9 cellular contexts compared by ENCODE assay signal in the genomic region with DNA sequence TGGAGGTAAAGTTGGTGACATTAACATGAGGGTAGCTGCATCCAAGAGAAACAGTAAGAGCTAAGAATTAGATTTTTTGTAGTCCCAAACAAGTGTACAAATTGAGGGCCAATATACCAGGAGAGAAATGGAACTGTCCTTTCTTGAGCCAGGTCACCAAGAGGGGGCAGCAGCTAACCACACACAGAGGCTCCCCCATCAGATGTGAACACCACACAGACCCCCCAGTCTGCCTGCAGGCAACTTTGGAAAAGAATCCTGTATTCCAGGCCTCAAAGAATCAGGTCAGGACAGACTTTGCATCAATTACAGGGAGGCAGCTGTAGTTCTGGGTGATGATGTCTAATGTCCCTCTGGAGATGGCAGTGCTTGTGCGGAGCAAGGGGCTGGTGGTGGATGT.
A peak's percentile ranks its signal among the peaks of the same experiment; 100 is the strongest.
DNase-seq lines count a peak whose midpoint lies in the region; ATAC-seq, FAIRE-seq and TF ChIP-seq lines count a peak whose summit lies in the region.
"Had no signal": no experiment of that assay in that cellular context is flagged by ENCODE, and none has a peak within 500 bp of the region (broad histone marks: within the 10 kb centered on the region; RNA-seq: fewer than 3 reads in every experiment).

No MANE protein-coding gene starts in this region.

- peak; percentile 14 for DNase-seq in NCI-H146 (lab: John Stamatoyannopoulos, UW)
- DNase-seq in NCI-H146 treated with DMSO at 0.1 percent for 48 hours (lab: John Stamatoyannopoulos, UW; ENCODE audit: unreplicated experiment) = no peak
- DNase-seq in bronchial epithelial cell (ENCODE audit: low read depth) = no peak
- peak; percentile 77 for DNase-seq in neural progenitor cell (ENCODE audit: low spot score)
- no peak for DNase-seq in activated CD8-positive, alpha-beta memory T cell treated with anti-CD3 and anti-CD28 coated beads, Interleukin-2, amount 10 ng/mL, durations not matched to agents 7 days and 5 days
- DNase-seq in epidermal melanocyte (ENCODE audit: insufficient read length, low spot score) = no peak
- DNase-seq: ovary had no signal

- H3K4me1 ChIP-seq in neural progenitor cell = peaks cover 4% of the 10 kb centered on the region

- H3K27ac Mint-ChIP-seq in neural progenitor cell = no peak overlapping the region
- no peak overlapping the region for H3K27ac Mint-ChIP-seq in activated CD8-positive, alpha-beta memory T cell treated with anti-CD3 and anti-CD28 coated beads, Interleukin-2, amount 10 ng/mL, durations not matched to agents 7 days and 5 days

- H3K36me3 ChIP-seq in bronchial epithelial cell (ENCODE audit: control insufficient read depth, insufficient read depth, low read length) (no peaks in the 10 kb centered on the region), neural progenitor cell (no peaks in the 10 kb centered on the region)
- H3K36me3 ChIP-seq: ovary had no signal

- H3K27me3 ChIP-seq in bronchial epithelial cell (ENCODE audit: control insufficient read depth, insufficient read depth, low read length) = peaks cover 2% of the 10 kb centered on the region
- H3K27me3 ChIP-seq in neural progenitor cell = no peaks in the 10 kb centered on the region
- H3K27me3 ChIP-seq: ovary had no signal

- peak; percentile 84 for TF ChIP-seq RAD21 in Ishikawa (IDR thresholded peaks at IDR 0.05; ENCODE audit: low read depth)

- no peaks in the 10 kb centered on the region for H3K9me3 ChIP-seq in neural progenitor cell (ENCODE audit: low read depth)
- H3K9me3 ChIP-seq: ovary had no signal

- H4K20me1 ChIP-seq in neural progenitor cell (ENCODE audit: low read depth) = no peaks in the 10 kb centered on the region

- H3K4me1 Mint-ChIP-seq in neural progenitor cell = no peaks in the 10 kb centered on the region
- H3K4me1 Mint-ChIP-seq in activated CD8-positive, alpha-beta memory T cell treated with anti-CD3 and anti-CD28 coated beads, Interleukin-2, amount 10 ng/mL, durations not matched to agents 7 days and 5 days = no peaks in the 10 kb centered on the region

- no peaks in the 10 kb centered on the region for H3K79me2 ChIP-seq in neural progenitor cell (ENCODE audit: low read depth)

- TF ChIP-seq CTCF in bronchial epithelial cell (IDR thresholded peaks at IDR 0.05; ENCODE audit: insufficient read depth, low read length, severe bottlenecking) (peak; percentile 31), neural progenitor cell (IDR thresholded peaks at IDR 0.05) (peak; percentile 84)

- H3F3A ChIP-seq in neural progenitor cell (ENCODE audit: low read depth) = no peaks in the 10 kb centered on the region

- no peak for TF ChIP-seq EP300 in Ishikawa (IDR thresholded peaks at IDR 0.05; ENCODE audit: borderline replicate concordance)

- H3K9ac ChIP-seq in neural progenitor cell = no peak overlapping the region

- ATAC-seq in activated CD8-positive, alpha-beta memory T cell treated with anti-CD3 and anti-CD28 coated beads, Interleukin-2, amount 10 ng/mL, durations not matched to agents 7 days and 5 days = no peak
- ATAC-seq in GM19351 (IDR thresholded peaks at IDR 0.05; ENCODE audit: unreplicated experiment) = no peak

- H3K27ac ChIP-seq in neural progenitor cell = no peak overlapping the region
- H3K27ac ChIP-seq: ovary had no signal

- peak overlapping the region; percentile 76 for H2AFZ ChIP-seq in neural progenitor cell (replicated peaks)

- H3K36me3 Mint-ChIP-seq in neural progenitor cell = no peaks in the 10 kb centered on the region
- H3K36me3 Mint-ChIP-seq in activated CD8-positive, alpha-beta memory T cell treated with anti-CD3 and anti-CD28 coated beads, Interleukin-2, amount 10 ng/mL, durations not matched to agents 7 days and 5 days = no peaks in the 10 kb centered on the region

- no peak for FAIRE-seq in bronchial epithelial cell (lab: Jason Lieb, UNC)

- H3K9me3 Mint-ChIP-seq in neural progenitor cell = no peaks in the 10 kb centered on the region
- no peaks in the 10 kb centered on the region for H3K9me3 Mint-ChIP-seq in activated CD8-positive, alpha-beta memory T cell treated with anti-CD3 and anti-CD28 coated beads, Interleukin-2, amount 10 ng/mL, durations not matched to agents 7 days and 5 days (ENCODE audit: low read depth)

- H3K4me3 ChIP-seq in bronchial epithelial cell (ENCODE audit: low read depth, low read length) = no peak overlapping the region
- no peak overlapping the region for H3K4me3 ChIP-seq in neural progenitor cell
- H3K4me3 ChIP-seq: ovary had no signal

- H3K4me3 Mint-ChIP-seq in neural progenitor cell = no peak overlapping the region
- H3K4me3 Mint-ChIP-seq in activated CD8-positive, alpha-beta memory T cell treated with anti-CD3 and anti-CD28 coated beads, Interleukin-2, amount 10 ng/mL, durations not matched to agents 7 days and 5 days = no peak overlapping the region

- no peak overlapping the region for H3K4me2 ChIP-seq in neural progenitor cell

- CTCF ChIA-PET in activated CD8-positive, alpha-beta memory T cell treated with anti-CD3 and anti-CD28 coated beads, Interleukin-2, amount 10 ng/mL, durations not matched to agents 7 days and 5 days (lab: Charles Lee) = interaction anchor here (0.9 to 2.1 kb wide), 3 partner anchors 8 to 97 kb away, joined by 3 to 4 read pairs (median 3); no protein-coding TSS in a partner anchor

- H3K27me3 Mint-ChIP-seq in neural progenitor cell (ENCODE audit: insufficient read depth, low read depth) = peaks cover 11% of the 10 kb centered on the region
- peaks cover 16% of the 10 kb centered on the region for H3K27me3 Mint-ChIP-seq in activated CD8-positive, alpha-beta memory T cell treated with anti-CD3 and anti-CD28 coated beads, Interleukin-2, amount 10 ng/mL, durations not matched to agents 7 days and 5 days

TF ChIP-seq in Ishikawa, 13 proteins besides CTCF, POLR2A, EP300 and RAD21:
- no peak for TF ChIP-seq TEAD4 (IDR thresholded peaks at IDR 0.05)

Comparison
In these comparisons a context has a peak if more than half of its experiments do, and no peak if none do; other contexts are left out.
1. DNase-seq: peak in NCI-H146 (single experiment) and neural progenitor cell (single experiment); none in NCI-H146 treated with DMSO at 0.1 percent for 48 hours (single experiment), bronchial epithelial cell (single experiment), activated CD8-positive, alpha-beta memory T cell treated with anti-CD3 and anti-CD28 coated beads, Interleukin-2, amount 10 ng/mL, durations not matched to agents 7 days and 5 days (single experiment) and epidermal melanocyte (single experiment).